In genomic region chr3:196800742-196801141, GRCh38 we compare ENCODE assay signal across 20 cellular contexts.
DNase-seq lines count a peak whose midpoint lies in the region; FAIRE-seq and TF ChIP-seq lines count a peak whose summit lies in the region.
"Had no signal": no experiment of that assay in that cellular context is flagged by ENCODE, and none has a peak within 500 bp of the region (broad histone marks: within the 10 kb centered on the region; RNA-seq: fewer than 3 reads in every experiment).

No MANE protein-coding gene starts in this region.

- no peak overlapping the region for H3K14ac ChIP-seq in H1 (ENCODE audit: insufficient read length)

- WGBS in H1 (ENCODE audit: extremely low coverage in 1 of 2, insufficient coverage in 1 of 2, insufficient read length in 1 of 2, insufficient replicate concordance in 2 of 2, low coverage in 1 of 2, low lambda C conversion rate in 2 of 2, missing lambda C conversion rate in 1 of 2), 2 experiments: 88% methylated on average over 5 of the region's 5 CpGs; no CpG with 5 or more reads in 1 of the 2 experiments

- POLR2A ChIA-PET in OCI-LY7 (lab: Charles Lee) (no interaction called here), H1 (lab: Charles Lee; ENCODE audit: partially characterized antibody) (no interaction called here)

- H3K4ac ChIP-seq in H1 (replicated peaks; ENCODE audit: insufficient read length, low read depth, low read length): no peak overlapping the region

- no peak overlapping the region for H3K18ac ChIP-seq in H1 (ENCODE audit: extremely low read depth, low read length)

- H3K4me3 Mint-ChIP-seq in activated CD4-positive, alpha-beta T cell treated with anti-CD3 and anti-CD28 coated beads, Interleukin-2, amount 10 ng/mL, durations not matched to agents 24 days and 14 days: no peak overlapping the region
- H3K4me3 Mint-ChIP-seq: CD4-positive, alpha-beta memory T cell had no signal

- TF ChIP-seq POLR2A in H1 (IDR thresholded peaks at IDR 0.05; ENCODE audit: control extremely low read depth in 1 of 2, low read depth in 2 of 2, low read length in 2 of 2): no peak

- H3K4me1 Mint-ChIP-seq in activated CD4-positive, alpha-beta T cell treated with anti-CD3 and anti-CD28 coated beads, Interleukin-2, amount 10 ng/mL, durations not matched to agents 24 days and 14 days: peaks cover 16% of the 10 kb centered on the region

- H3K79me2 ChIP-seq in OCI-LY7 (ENCODE audit: insufficient read depth, low read depth, low read length) (peaks cover 5% of the 10 kb centered on the region), H1 (ENCODE audit: control insufficient read depth in 1 of 2, insufficient read depth in 2 of 2, low read length in 2 of 2) (peaks cover 0 to 22% of the 10 kb centered on the region in 2 experiments; a peak in 2 of 4 replicates)

- peak overlapping the region; percentile 34 for H3K27ac Mint-ChIP-seq in activated CD4-positive, alpha-beta T cell treated with anti-CD3 and anti-CD28 coated beads, Interleukin-2, amount 10 ng/mL, durations not matched to agents 24 days and 14 days

- H3K4me1 ChIP-seq in OCI-LY7 (ENCODE audit: insufficient read depth, low read length, poor library complexity, severe bottlenecking) (peaks cover 9% of the 10 kb centered on the region), H1 (replicated peaks in 1 of 4; ENCODE audit: control insufficient read depth in 3 of 4, insufficient read depth in 4 of 4, low read length in 3 of 4) (no peaks in the 10 kb centered on the region; a peak in 1 of 7 replicates)
- H3K4me1 ChIP-seq: BE2C had no signal

- no peak for TF ChIP-seq EP300 in H1 (IDR thresholded peaks at IDR 0.05; ENCODE audit: borderline replicate concordance in 1 of 2, low read depth in 2 of 2, low read length in 2 of 2)

- H4K5ac ChIP-seq in H1 (ENCODE audit: insufficient read length, low read depth, low read length): no peak overlapping the region

- in situ Hi-C loops in brain microvascular endothelial cell (cut with HindIII; ENCODE audit: low pct_ligation_motif_present, low sequenced_read_pairs): no loop called here

- TF ChIP-seq CTCF in OCI-LY7 (conservative IDR thresholded peaks at IDR 0.05; ENCODE audit: low read length): no peak
- no peak for TF ChIP-seq CTCF in H1 (IDR thresholded peaks at IDR 0.05; ENCODE audit: control extremely low read depth in 1 of 3, insufficient read depth in 1 of 3, low read depth in 1 of 3, low read length in 3 of 3)
- no peak for TF ChIP-seq CTCF in brain microvascular endothelial cell (IDR thresholded peaks at IDR 0.05; ENCODE audit: low read depth, low read length, missing control alignments)

- TF ChIP-seq RAD21 in H1 (IDR thresholded peaks at IDR 0.05 in 1 of 2, conservative IDR thresholded peaks at IDR 0.05 in 1 of 2; ENCODE audit: low read depth in 2 of 2, low read length in 2 of 2): no peak

- no peaks in the 10 kb centered on the region for H3K9me3 Mint-ChIP-seq in activated CD4-positive, alpha-beta T cell treated with anti-CD3 and anti-CD28 coated beads, Interleukin-2, amount 10 ng/mL, durations not matched to agents 24 days and 14 days
- H3K9me3 Mint-ChIP-seq: CD4-positive, alpha-beta memory T cell had no signal

- no peaks in the 10 kb centered on the region for H3K9me2 ChIP-seq in OCI-LY7 (ENCODE audit: insufficient read depth, low read length)

- H2BK5ac ChIP-seq in H1 (ENCODE audit: low read depth, low read length): peak overlapping the region; percentile 35; the same call in 1 of the 2 replicates

- H3K27ac ChIP-seq in OCI-LY7 (ENCODE audit: low read depth, low read length, poor library complexity, severe bottlenecking): no peak overlapping the region
- no peak overlapping the region for H3K27ac ChIP-seq in H1 (ENCODE audit: low read depth, low read length)
- H3K27ac ChIP-seq in brain microvascular endothelial cell: no peak overlapping the region

- no peak for FAIRE-seq in H1 (lab: Jason Lieb, UNC)
- FAIRE-seq: GM12892 had no signal

- no peak overlapping the region for H3K9ac ChIP-seq in H1 (replicated peaks in 1 of 4; ENCODE audit: extremely low read depth in 1 of 4, low read depth in 3 of 4, low read length in 3 of 4)

- H2BK12ac ChIP-seq in H1 (ENCODE audit: low read depth, low read length): no peak overlapping the region

- 0 out of 2 replicates have a peak overlapping the region, but pooled peaks have one; percentile 5 for H2BK15ac ChIP-seq in H1 (ENCODE audit: low read length)

- no peaks in the 10 kb centered on the region for H3K23me2 ChIP-seq in H1 (ENCODE audit: low read depth, low read length)

- no peak overlapping the region for H2BK120ac ChIP-seq in H1 (replicated peaks; ENCODE audit: low read depth, low read length)

- no peak overlapping the region for H3K56ac ChIP-seq in H1 (replicated peaks; ENCODE audit: insufficient read length, low read depth, low read length)

- H3K27me3 ChIP-seq in H1 (replicated peaks in 1 of 4; ENCODE audit: control insufficient read depth in 3 of 4, extremely low read depth in 1 of 4, insufficient read depth in 3 of 4, low read length in 3 of 4): no peaks in the 10 kb centered on the region
- H3K27me3 ChIP-seq in brain microvascular endothelial cell (replicated peaks): no peaks in the 10 kb centered on the region
- H3K27me3 ChIP-seq: BE2C had no signal

- H3K4me2 ChIP-seq in OCI-LY7 (ENCODE audit: low read length): peak overlapping the region; percentile 5; the same call in 1 of the 2 replicates
- H3K4me2 ChIP-seq in H1 (ENCODE audit: insufficient read depth in 1 of 2, low read depth in 2 of 2, low read length in 2 of 2): no peak overlapping the region

- H3K27me3 Mint-ChIP-seq in activated CD4-positive, alpha-beta T cell treated with anti-CD3 and anti-CD28 coated beads, Interleukin-2, amount 10 ng/mL, durations not matched to agents 24 days and 14 days: no peaks in the 10 kb centered on the region
- H3K27me3 Mint-ChIP-seq: CD4-positive, alpha-beta memory T cell had no signal

- intact Hi-C loops in activated CD4-positive, alpha-beta T cell treated with anti-CD3 and anti-CD28 coated beads, Interleukin-2, amount 10 ng/mL, durations not matched to agents 24 days and 14 days (cut with micrococcal nuclease): loop anchor here (5.0 kb wide), 2 partner anchors 58 to 88 kb away; partner anchors contain the start of genes CEP19 and PIGX
- intact Hi-C loops in OCI-LY7 (cut with micrococcal nuclease; ENCODE audit: unreplicated experiment): no loop called here

- H3K36me3 ChIP-seq in OCI-LY7 (ENCODE audit: insufficient read depth, low read length) (peaks cover 41% of the 10 kb centered on the region), H1 (ENCODE audit: control insufficient read depth in 2 of 4, insufficient read depth in 4 of 4, low read length in 3 of 4) (peaks cover 0 to 34% (median 13%) of the 10 kb centered on the region in 4 experiments; a peak in 5 of 8 replicates), brain microvascular endothelial cell (replicated peaks) (peaks cover 20% of the 10 kb centered on the region)

- H2AFZ ChIP-seq in OCI-LY7 (ENCODE audit: low read length) (no peak overlapping the region), H1 (ENCODE audit: low read length) (no peak overlapping the region)

- no peak overlapping the region for H2BK20ac ChIP-seq in H1 (ENCODE audit: low read length)

- H3K79me1 ChIP-seq in H1 (ENCODE audit: low read depth, low read length): peaks cover 3% of the 10 kb centered on the region; the same call in 1 of the 2 replicates

- H3K9me3 ChIP-seq in OCI-LY7 (ENCODE audit: low read length): no peaks in the 10 kb centered on the region
- no peaks in the 10 kb centered on the region for H3K9me3 ChIP-seq in H1 (ENCODE audit: insufficient read depth in 2 of 2, low read depth in 1 of 2, low read length in 1 of 2)
- H3K9me3 ChIP-seq: BE2C had no signal

- CTCF ChIA-PET in OCI-LY7 (lab: Charles Lee; ENCODE audit: unreplicated experiment) (interaction anchor here (0.5 kb wide), 1 partner anchor 92 kb away, joined by 3 read pairs; no protein-coding TSS in a partner anchor), H1 (lab: Charles Lee; ENCODE audit: partially characterized antibody) (interaction anchor here (1.1 kb wide), 1 partner anchor 57 kb away, joined by 3 read pairs; no protein-coding TSS in a partner anchor)

- peaks cover 32% of the 10 kb centered on the region for H3K36me3 Mint-ChIP-seq in activated CD4-positive, alpha-beta T cell treated with anti-CD3 and anti-CD28 coated beads, Interleukin-2, amount 10 ng/mL, durations not matched to agents 24 days and 14 days (ENCODE audit: low read depth)

- H4K91ac ChIP-seq in H1 (replicated peaks; ENCODE audit: insufficient read length, low read length): no peak overlapping the region

- no peak overlapping the region for H3K4me3 ChIP-seq in OCI-LY7 (ENCODE audit: low read depth, low read length, poor library complexity, severe bottlenecking)
- no peak overlapping the region for H3K4me3 ChIP-seq in H1 (ENCODE audit: extremely low read depth in 1 of 4, insufficient read depth in 2 of 4, low read depth in 3 of 4, low read length in 4 of 4)
- no peak overlapping the region for H3K4me3 ChIP-seq in brain microvascular endothelial cell (ENCODE audit: low read depth, low read length)

- no peak overlapping the region for H3K23ac ChIP-seq in H1 (ENCODE audit: insufficient read length)

- H4K8ac ChIP-seq in H1 (ENCODE audit: extremely low read depth, insufficient read depth, low read length): no peak overlapping the region

- H4K20me1 ChIP-seq in OCI-LY7 (ENCODE audit: insufficient read depth, low read length) (no peaks in the 10 kb centered on the region), H1 (replicated peaks in 1 of 2; ENCODE audit: control insufficient read depth in 1 of 2, insufficient read depth in 2 of 2, low read length in 2 of 2) (peaks cover 0 to 4% of the 10 kb centered on the region in 2 experiments)

- H2AK5ac ChIP-seq in H1 (ENCODE audit: low read depth, low read length): no peak overlapping the region

- no peak for DNase-seq in activated CD4-positive, alpha-beta T cell treated with anti-CD3 and anti-CD28 coated beads, Interleukin-2, amount 10 ng/mL, durations not matched to agents 24 days and 14 days
- no peak for DNase-seq in activated CD4-positive, alpha-beta T cell treated with anti-CD3 and anti-CD28 coated beads, Interleukin-2, amount 50 U/mL, for 1 hour
- DNase-seq in OCI-LY7 (ENCODE audit: low spot score) (no peak), H1 (ENCODE audit: low read depth in 1 of 2, low spot score in 2 of 2) (no peak), putamen (ENCODE audit: low spot score) (peak; percentile 8), OCI-M2 (lab: John Stamatoyannopoulos, UW; ENCODE audit: unreplicated experiment) (no peak), brain microvascular endothelial cell (no peak), NCI-H187 treated with DMSO at 0.1 percent for 48 hours (lab: John Stamatoyannopoulos, UW) (no peak)
- DNase-seq: 8988T; BE2C; CD4-positive, alpha-beta memory T cell; DMS53; NCI-H1092 treated with DMSO at 0.1 percent for 48 hours; NCI-H1694; NCI-H510A; NCI-H748 treated with DMSO at 0.1 percent for 48 hours; PC-3; RPMI8226; SIG-M5 had no signal

- BruUV-seq in OCI-LY7 (replicated peaks; lab: Mats Ljungman, UMichigan): no TSS peak

TF ChIP-seq in H1, 55 proteins besides CTCF, POLR2A, EP300 and RAD21 (continues in another document):
- no peak for TF ChIP-seq SIX5 (IDR thresholded peaks at IDR 0.05; ENCODE audit: low read depth, low read length)
- TF ChIP-seq BACH1 (IDR thresholded peaks at IDR 0.05; ENCODE audit: low read length): no peak
- TF ChIP-seq SIN3A (conservative IDR thresholded peaks at IDR 0.05 in 1 of 2, IDR thresholded peaks at IDR 0.05 in 1 of 2; ENCODE audit: low read depth in 1 of 2, low read length in 2 of 2): no peak
- TF ChIP-seq JUN (IDR thresholded peaks at IDR 0.05; ENCODE audit: low read depth, low read length): no peak
